1 cellular context compared by ENCODE assay signal in the genomic region with DNA sequence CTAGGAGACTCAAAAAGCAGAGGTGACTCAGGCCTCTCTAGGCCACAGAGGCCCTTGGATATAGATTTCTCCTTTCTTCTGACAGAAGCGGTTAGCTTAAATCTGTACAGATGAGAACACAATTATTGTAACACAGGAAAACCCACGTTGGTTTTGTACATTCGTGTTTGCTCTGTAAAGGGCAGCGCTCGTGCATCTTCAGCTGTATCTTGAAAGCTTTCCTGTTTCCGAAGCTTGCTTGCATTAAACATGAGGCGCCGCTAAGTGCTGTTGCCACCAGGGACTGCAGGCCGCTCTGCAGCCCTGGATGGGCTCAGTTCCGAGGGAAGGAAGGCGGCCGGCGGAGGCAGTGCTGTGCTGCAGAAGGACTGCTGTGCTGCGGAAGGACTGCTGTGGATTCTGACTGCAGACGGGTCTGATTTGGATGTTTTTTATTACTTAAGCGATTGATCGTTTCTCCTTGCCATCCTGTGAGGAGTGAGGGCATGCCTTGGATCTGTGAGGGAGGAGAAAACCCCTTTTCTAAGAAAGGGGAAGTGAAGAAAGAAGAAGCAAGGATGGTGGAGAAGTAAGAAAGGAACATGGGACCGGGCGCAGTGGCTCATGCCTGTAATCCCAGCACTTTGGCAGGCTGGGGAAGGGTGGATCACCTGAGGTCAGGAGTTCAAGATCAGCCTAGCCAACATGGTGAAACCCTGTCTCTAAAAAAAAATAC.
TF ChIP-seq lines count a peak whose summit lies in the region.

No MANE protein-coding gene starts in this region.

TF ChIP-seq in HepG2, 621 proteins besides CTCF, POLR2A, EP300 and RAD21 (continued from another document):
- peak; percentile 61 for TF ChIP-seq ZFX (CRISPR knock-in tag; IDR thresholded peaks at IDR 0.05; ENCODE audit: low read depth)
- TF ChIP-seq, protein P1, sequence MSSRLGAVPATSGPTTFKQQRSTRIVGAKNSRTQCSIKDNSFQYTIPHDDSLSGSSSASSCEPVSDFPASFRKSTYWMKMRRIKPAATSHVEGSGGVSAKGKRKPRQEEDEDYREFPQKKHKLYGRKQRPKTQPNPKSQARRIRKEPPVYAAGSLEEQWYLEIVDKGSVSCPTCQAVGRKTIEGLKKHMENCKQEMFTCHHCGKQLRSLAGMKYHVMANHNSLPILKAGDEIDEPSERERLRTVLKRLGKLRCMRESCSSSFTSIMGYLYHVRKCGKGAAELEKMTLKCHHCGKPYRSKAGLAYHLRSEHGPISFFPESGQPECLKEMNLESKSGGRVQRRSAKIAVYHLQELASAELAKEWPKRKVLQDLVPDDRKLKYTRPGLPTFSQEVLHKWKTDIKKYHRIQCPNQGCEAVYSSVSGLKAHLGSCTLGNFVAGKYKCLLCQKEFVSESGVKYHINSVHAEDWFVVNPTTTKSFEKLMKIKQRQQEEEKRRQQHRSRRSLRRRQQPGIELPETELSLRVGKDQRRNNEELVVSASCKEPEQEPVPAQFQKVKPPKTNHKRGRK (CRISPR knock-in tag; IDR thresholded peaks at IDR 0.05) = peak; percentile 25; the same call in 1 of the 2 replicates
- no peak for TF ChIP-seq SOX13 (IDR thresholded peaks at IDR 0.05)
- TF ChIP-seq SOX13 (CRISPR knock-in tag; conservative IDR thresholded peaks at IDR 0.05 in 1 of 2, IDR thresholded peaks at IDR 0.05 in 1 of 2) = no peak
- TF ChIP-seq, protein P2, sequence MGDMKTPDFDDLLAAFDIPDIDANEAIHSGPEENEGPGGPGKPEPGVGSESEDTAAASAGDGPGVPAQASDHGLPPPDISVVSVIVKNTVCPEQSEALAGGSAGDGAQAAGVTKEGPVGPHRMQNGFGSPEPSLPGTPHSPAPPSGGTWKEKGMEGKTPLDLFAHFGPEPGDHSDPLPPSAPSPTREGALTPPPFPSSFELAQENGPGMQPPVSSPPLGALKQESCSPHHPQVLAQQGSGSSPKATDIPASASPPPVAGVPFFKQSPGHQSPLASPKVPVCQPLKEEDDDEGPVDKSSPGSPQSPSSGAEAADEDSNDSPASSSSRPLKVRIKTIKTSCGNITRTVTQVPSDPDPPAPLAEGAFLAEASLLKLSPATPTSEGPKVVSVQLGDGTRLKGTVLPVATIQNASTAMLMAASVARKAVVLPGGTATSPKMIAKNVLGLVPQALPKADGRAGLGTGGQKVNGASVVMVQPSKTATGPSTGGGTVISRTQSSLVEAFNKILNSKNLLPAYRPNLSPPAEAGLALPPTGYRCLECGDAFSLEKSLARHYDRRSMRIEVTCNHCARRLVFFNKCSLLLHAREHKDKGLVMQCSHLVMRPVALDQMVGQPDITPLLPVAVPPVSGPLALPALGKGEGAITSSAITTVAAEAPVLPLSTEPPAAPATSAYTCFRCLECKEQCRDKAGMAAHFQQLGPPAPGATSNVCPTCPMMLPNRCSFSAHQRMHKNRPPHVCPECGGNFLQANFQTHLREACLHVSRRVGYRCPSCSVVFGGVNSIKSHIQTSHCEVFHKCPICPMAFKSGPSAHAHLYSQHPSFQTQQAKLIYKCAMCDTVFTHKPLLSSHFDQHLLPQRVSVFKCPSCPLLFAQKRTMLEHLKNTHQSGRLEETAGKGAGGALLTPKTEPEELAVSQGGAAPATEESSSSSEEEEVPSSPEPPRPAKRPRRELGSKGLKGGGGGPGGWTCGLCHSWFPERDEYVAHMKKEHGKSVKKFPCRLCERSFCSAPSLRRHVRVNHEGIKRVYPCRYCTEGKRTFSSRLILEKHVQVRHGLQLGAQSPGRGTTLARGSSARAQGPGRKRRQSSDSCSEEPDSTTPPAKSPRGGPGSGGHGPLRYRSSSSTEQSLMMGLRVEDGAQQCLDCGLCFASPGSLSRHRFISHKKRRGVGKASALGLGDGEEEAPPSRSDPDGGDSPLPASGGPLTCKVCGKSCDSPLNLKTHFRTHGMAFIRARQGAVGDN (CRISPR knock-in tag; IDR thresholded peaks at IDR 0.05) = peak; percentile 26
- TF ChIP-seq STAG1 (CRISPR knock-in tag; IDR thresholded peaks at IDR 0.05) = peak; percentile 47
- TF ChIP-seq ZNF768 (CRISPR knock-in tag; IDR thresholded peaks at IDR 0.05) = peak; percentile 89
- TF ChIP-seq, protein P3, sequence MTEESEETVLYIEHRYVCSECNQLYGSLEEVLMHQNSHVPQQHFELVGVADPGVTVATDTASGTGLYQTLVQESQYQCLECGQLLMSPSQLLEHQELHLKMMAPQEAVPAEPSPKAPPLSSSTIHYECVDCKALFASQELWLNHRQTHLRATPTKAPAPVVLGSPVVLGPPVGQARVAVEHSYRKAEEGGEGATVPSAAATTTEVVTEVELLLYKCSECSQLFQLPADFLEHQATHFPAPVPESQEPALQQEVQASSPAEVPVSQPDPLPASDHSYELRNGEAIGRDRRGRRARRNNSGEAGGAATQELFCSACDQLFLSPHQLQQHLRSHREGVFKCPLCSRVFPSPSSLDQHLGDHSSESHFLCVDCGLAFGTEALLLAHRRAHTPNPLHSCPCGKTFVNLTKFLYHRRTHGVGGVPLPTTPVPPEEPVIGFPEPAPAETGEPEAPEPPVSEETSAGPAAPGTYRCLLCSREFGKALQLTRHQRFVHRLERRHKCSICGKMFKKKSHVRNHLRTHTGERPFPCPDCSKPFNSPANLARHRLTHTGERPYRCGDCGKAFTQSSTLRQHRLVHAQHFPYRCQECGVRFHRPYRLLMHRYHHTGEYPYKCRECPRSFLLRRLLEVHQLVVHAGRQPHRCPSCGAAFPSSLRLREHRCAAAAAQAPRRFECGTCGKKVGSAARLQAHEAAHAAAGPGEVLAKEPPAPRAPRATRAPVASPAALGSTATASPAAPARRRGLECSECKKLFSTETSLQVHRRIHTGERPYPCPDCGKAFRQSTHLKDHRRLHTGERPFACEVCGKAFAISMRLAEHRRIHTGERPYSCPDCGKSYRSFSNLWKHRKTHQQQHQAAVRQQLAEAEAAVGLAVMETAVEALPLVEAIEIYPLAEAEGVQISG (CRISPR knock-in tag; IDR thresholded peaks at IDR 0.05) = 0 out of 2 replicates have a peak, but pooled peaks have one; percentile 21
- TF ChIP-seq, protein P4, sequence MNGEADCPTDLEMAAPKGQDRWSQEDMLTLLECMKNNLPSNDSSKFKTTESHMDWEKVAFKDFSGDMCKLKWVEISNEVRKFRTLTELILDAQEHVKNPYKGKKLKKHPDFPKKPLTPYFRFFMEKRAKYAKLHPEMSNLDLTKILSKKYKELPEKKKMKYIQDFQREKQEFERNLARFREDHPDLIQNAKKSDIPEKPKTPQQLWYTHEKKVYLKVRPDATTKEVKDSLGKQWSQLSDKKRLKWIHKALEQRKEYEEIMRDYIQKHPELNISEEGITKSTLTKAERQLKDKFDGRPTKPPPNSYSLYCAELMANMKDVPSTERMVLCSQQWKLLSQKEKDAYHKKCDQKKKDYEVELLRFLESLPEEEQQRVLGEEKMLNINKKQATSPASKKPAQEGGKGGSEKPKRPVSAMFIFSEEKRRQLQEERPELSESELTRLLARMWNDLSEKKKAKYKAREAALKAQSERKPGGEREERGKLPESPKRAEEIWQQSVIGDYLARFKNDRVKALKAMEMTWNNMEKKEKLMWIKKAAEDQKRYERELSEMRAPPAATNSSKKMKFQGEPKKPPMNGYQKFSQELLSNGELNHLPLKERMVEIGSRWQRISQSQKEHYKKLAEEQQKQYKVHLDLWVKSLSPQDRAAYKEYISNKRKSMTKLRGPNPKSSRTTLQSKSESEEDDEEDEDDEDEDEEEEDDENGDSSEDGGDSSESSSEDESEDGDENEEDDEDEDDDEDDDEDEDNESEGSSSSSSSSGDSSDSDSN (CRISPR knock-in tag; IDR thresholded peaks at IDR 0.05) = peak; percentile 54
- no peak for TF ChIP-seq ZNF777 (CRISPR knock-in tag; IDR thresholded peaks at IDR 0.05)
- TF ChIP-seq, protein P5, sequence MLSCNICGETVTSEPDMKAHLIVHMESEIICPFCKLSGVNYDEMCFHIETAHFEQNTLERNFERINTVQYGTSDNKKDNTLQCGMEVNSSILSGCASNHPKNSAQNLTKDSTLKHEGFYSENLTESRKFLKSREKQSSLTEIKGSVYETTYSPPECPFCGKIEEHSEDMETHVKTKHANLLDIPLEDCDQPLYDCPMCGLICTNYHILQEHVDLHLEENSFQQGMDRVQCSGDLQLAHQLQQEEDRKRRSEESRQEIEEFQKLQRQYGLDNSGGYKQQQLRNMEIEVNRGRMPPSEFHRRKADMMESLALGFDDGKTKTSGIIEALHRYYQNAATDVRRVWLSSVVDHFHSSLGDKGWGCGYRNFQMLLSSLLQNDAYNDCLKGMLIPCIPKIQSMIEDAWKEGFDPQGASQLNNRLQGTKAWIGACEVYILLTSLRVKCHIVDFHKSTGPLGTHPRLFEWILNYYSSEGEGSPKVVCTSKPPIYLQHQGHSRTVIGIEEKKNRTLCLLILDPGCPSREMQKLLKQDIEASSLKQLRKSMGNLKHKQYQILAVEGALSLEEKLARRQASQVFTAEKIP (CRISPR knock-in tag; IDR thresholded peaks at IDR 0.05; ENCODE audit: borderline replicate concordance) = no peak
